ENCODE assay signal across 8 cellular contexts in the genomic region with DNA sequence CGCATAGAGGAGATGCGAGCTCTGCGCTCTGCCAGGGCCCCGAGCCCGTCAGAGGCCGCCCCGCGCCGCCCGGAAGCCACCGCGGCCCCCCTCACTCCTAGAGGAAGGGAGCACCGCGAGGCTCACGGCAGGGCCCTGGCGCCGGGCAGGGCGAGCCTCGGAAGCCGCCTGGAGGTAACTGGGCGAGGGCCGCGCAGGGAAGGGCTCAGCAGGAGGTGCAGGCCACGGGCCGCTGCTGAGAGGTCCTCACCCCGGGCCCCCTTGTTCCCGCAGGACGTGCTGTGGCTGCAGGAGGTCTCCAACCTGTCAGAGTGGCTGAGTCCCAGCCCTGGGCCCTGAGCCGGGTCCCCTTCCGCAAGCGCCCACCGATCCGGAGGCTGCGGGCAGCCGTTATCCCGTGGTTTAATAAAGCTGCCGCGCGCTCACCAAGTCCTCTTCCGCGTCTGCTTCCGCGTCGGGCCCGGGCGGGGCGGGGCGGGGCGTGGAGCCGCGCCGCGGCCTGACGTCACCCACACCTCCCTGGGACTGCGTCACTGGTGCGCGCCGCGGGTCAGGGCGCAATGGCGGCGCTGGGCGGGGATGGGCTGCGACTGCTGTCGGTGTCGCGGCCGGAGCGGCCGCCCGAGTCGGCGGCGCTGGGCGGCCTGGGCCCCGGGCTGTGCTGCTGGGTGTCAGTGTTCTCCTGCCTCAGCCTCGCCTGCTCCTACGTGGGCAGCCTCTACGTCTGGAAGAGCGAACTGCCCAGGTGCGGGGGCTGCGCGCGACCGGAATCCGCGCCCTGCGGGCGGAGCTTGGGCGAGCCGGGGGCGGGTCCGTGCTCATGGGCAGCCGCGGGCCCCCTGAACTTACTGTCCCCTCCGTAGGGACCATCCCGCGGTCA. TPM values are rescaled to one million over a fixed set of nuclear protein-coding genes. Genes with fewer than 3 reads are reported as not detected.
DNase-seq lines count a peak whose midpoint lies in the region; ATAC-seq and TF ChIP-seq lines count a peak whose summit lies in the region.

A gene with protein sequence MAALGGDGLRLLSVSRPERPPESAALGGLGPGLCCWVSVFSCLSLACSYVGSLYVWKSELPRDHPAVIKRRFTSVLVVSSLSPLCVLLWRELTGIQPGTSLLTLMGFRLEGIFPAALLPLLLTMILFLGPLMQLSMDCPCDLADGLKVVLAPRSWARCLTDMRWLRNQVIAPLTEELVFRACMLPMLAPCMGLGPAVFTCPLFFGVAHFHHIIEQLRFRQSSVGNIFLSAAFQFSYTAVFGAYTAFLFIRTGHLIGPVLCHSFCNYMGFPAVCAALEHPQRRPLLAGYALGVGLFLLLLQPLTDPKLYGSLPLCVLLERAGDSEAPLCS (plus strand): TSS at position 546 of the 880 bp plus-strand sequence. CDS start 15 bp downstream, at position 561.

- H3K27ac ChIP-seq in upper lobe of left lung: peak within 1 kb of the TSS; percentile 94 to 99 (median 98)

- peaks cover 43% of the 10 kb centered on the region for H3K4me1 Mint-ChIP-seq in activated naive CD8-positive, alpha-beta T cell treated with anti-CD3 and anti-CD28 coated beads, Interleukin-2, amount 50 U/mL, for 24 hours

- no peak for TF ChIP-seq CTCF in GM10266 (IDR thresholded peaks at IDR 0.05; ENCODE audit: control insufficient read depth, insufficient read depth, low read depth, missing control alignments)
- TF ChIP-seq CTCF in upper lobe of left lung (IDR thresholded peaks at IDR 0.05): peak in 3 of 6 experiments; percentile 20 to 33 (median 29)

- intact Hi-C loops in cardiac septum (cut with DNase I): loop anchor here (1.0 kb wide), 1 partner anchor 13 kb away; no protein-coding TSS in a partner anchor
- intact Hi-C loops in posterior vena cava (cut with DNase I): no loop called here

- H3K27me3 ChIP-seq in upper lobe of left lung: no peaks in the 10 kb centered on the region

- no peaks in the 10 kb centered on the region for H3K27me3 Mint-ChIP-seq in activated naive CD8-positive, alpha-beta T cell treated with anti-CD3 and anti-CD28 coated beads, Interleukin-2, amount 50 U/mL, for 24 hours

- TF ChIP-seq POLR2A in upper lobe of left lung (IDR thresholded peaks at IDR 0.05): peak; percentile 63 to 98 (median 92)

- peaks cover 19 to 41% (median 31%) of the 10 kb centered on the region in 4 donors for H3K4me1 ChIP-seq in upper lobe of left lung

- peak; percentile 98 for DNase-seq in GM10266 (ENCODE audit: extremely low spot score)
- DNase-seq in NCI-H1048 (lab: John Stamatoyannopoulos, UW): peak; percentile 75
- DNase-seq in SW480 (ENCODE audit: low spot score): peak; percentile 87
- DNase-seq in activated naive CD8-positive, alpha-beta T cell treated with anti-CD3 and anti-CD28 coated beads, Interleukin-2, amount 50 U/mL, for 24 hours: peak; percentile 94
- DNase-seq in cardiac septum (ENCODE audit: low spot score): peak; percentile 95
- DNase-seq in posterior vena cava (ENCODE audit: low spot score): peak; percentile 98
- DNase-seq in upper lobe of left lung: peak; percentile 89 to 99

- H3K4me3 ChIP-seq in upper lobe of left lung: peak within 1 kb of the TSS; percentile 74 to 97 (median 86)

- H3K4me3 Mint-ChIP-seq in activated naive CD8-positive, alpha-beta T cell treated with anti-CD3 and anti-CD28 coated beads, Interleukin-2, amount 50 U/mL, for 24 hours: peak within 1 kb of the TSS; percentile 97

- H3K36me3 Mint-ChIP-seq in activated naive CD8-positive, alpha-beta T cell treated with anti-CD3 and anti-CD28 coated beads, Interleukin-2, amount 50 U/mL, for 24 hours (ENCODE audit: low read depth): peaks cover 13% of the 10 kb centered on the region

- WGBS in upper lobe of left lung, 2 donors: 0% methylated on average over 15 to 32 of the region's 98 CpGs

- H3K36me3 ChIP-seq in upper lobe of left lung: peaks cover 0 to 36% (median 21%) of the 10 kb centered on the region in 4 donors

- no peaks in the 10 kb centered on the region for H3K9me3 Mint-ChIP-seq in activated naive CD8-positive, alpha-beta T cell treated with anti-CD3 and anti-CD28 coated beads, Interleukin-2, amount 50 U/mL, for 24 hours

- H3K9me3 ChIP-seq in upper lobe of left lung: no peaks in the 10 kb centered on the region

- peak; percentile 72 for ATAC-seq in HG02571 (IDR thresholded peaks at IDR 0.05; ENCODE audit: unreplicated experiment)
- peak; percentile 90 for ATAC-seq in activated naive CD8-positive, alpha-beta T cell treated with anti-CD3 and anti-CD28 coated beads, Interleukin-2, amount 50 U/mL, for 24 hours
- ATAC-seq in upper lobe of left lung (ENCODE audit: low FRiP score in 2 of 2): peak; percentile 95 to 98

- peak in 1 of 4 donors; percentile 55 for TF ChIP-seq EP300 in upper lobe of left lung (IDR thresholded peaks at IDR 0.05)

- H3K27ac Mint-ChIP-seq in activated naive CD8-positive, alpha-beta T cell treated with anti-CD3 and anti-CD28 coated beads, Interleukin-2, amount 50 U/mL, for 24 hours: peak within 1 kb of the TSS; percentile 95

RNA-seq across cellular contexts. Expression of the gene that starts here (rescaled TPM):
- total RNA-seq in cardiac septum: 5.7 TPM
- total RNA-seq in posterior vena cava: 1 to 10 TPM; 7.9 to 9.1 TPM
- total RNA-seq in upper lobe of left lung: 10 to 100 TPM in 5 of 6 donors, 1 to 10 TPM in 1; 7.2 to 28.6 (median 17.5) TPM

Comparison
In these comparisons a context has a peak if more than half of its experiments do, and no peak if none do; other contexts are left out.
1. Peak in every context shown above with its lines: DNase-seq, ATAC-seq, H3K4me3 ChIP-seq and H3K27ac ChIP-seq.